Comparison of ENCODE assay signal across 27 cellular contexts in genomic region chr21:15080504-15080903, GRCh38. TPM values are rescaled to one million over a fixed set of nuclear protein-coding genes. Genes with fewer than 3 reads are reported as not detected.
A peak's percentile ranks its signal among the peaks of the same experiment; 100 is the strongest.
DNase-seq lines count a peak whose midpoint lies in the region; ATAC-seq and TF ChIP-seq lines count a peak whose summit lies in the region.
"Had no signal": no experiment of that assay in that cellular context is flagged by ENCODE, and none has a peak within 500 bp of the region (broad histone marks: within the 10 kb centered on the region; RNA-seq: fewer than 3 reads in every experiment).

No MANE protein-coding gene starts in this region.

- no peak for ATAC-seq in HG02938 (IDR thresholded peaks at IDR 0.05; ENCODE audit: unreplicated experiment)
- ATAC-seq: GM23338, left cardiac atrium had no signal

- CTCF ChIA-PET in HEK293 (lab: Yijun Ruan, JAX): no interaction called here

- no peaks in the 10 kb centered on the region for H3K27me3 ChIP-seq in SJCRH30
- H3K27me3 ChIP-seq: brain microvascular endothelial cell, esophagus squamous epithelium, ovary, upper lobe of left lung had no signal

- TF ChIP-seq CTCF in HEK293 (tag by site-specific recombination; IDR thresholded peaks at IDR 0.05): no peak

- POLR2A ChIA-PET in HEK293 (lab: Yijun Ruan, JAX): interaction anchor here (1.3 kb wide), 1 partner anchor 15 kb away, joined by 9 read pairs; the partner anchor contains the start of gene NRIP1

- H3K4me3 ChIP-seq in HEK293 (ENCODE audit: low read depth, low read length) (no peak overlapping the region), SJCRH30 (no peak overlapping the region)
- H3K4me3 ChIP-seq: esophagus squamous epithelium, GM23338, ovary, upper lobe of left lung had no signal

- DNase-seq in NCI-H2196 (lab: John Stamatoyannopoulos, UW; ENCODE audit: unreplicated experiment) (peak; percentile 65), SJCRH30 (peak; percentile 43 to 80), myocyte (ENCODE audit: low read depth) (peak; percentile 33), anterior cingulate cortex (lab: John Stamatoyannopoulos, UW) (no peak), NCI-H345 (lab: John Stamatoyannopoulos, UW) (no peak)
- DNase-seq: activated CD4-positive, alpha-beta memory T cell treated with anti-CD3 and anti-CD28 coated beads for 36 hours; activated CD4-positive, CD25-positive, alpha-beta regulatory T cell treated with anti-CD3 and anti-CD28 coated beads, Interleukin-2, amount 50 U/mL, for 72 hours; activated CD8-positive, alpha-beta memory T cell treated with anti-CD3 and anti-CD28 coated beads, Interleukin-2, amount 50 U/mL, for 48 hours; activated naive CD4-positive, alpha-beta T cell treated with anti-CD3 and anti-CD28 coated beads, Interleukin-2, amount 50 U/mL, for 16 hours; brain microvascular endothelial cell; C1 segment of cervical spinal cord; cerebellar nuclear complex; COR-L47; dermis blood vessel endothelial cell; esophagus squamous epithelium; foreskin melanocyte; IMR-90; left cardiac atrium; MV-4-11; NCI-H1694; NCI-H2227 treated with DMSO at 0.1 percent for 48 hours; ovary; stimulated activated naive CD4-positive, alpha-beta T cell; upper lobe of left lung had no signal

- H3K36me3 ChIP-seq in HEK293 (ENCODE audit: control insufficient read depth in 2 of 2, insufficient read depth in 1 of 2, low read length in 2 of 2) (no peaks in the 10 kb centered on the region), SJCRH30 (no peaks in the 10 kb centered on the region)
- H3K36me3 ChIP-seq: brain microvascular endothelial cell, esophagus squamous epithelium, ovary, upper lobe of left lung had no signal

- no peak overlapping the region for H3K27ac ChIP-seq in HEK293 (ENCODE audit: extremely low read depth, low read depth, low read length)
- peak overlapping the region; percentile 38 for H3K27ac ChIP-seq in SJCRH30
- H3K27ac ChIP-seq: brain microvascular endothelial cell, esophagus squamous epithelium, ovary, upper lobe of left lung had no signal

- no peaks in the 10 kb centered on the region for H3K9me3 ChIP-seq in HEK293 (ENCODE audit: control insufficient read depth, insufficient read depth, low read depth, low read length)
- H3K9me3 ChIP-seq in SJCRH30 (replicated peaks): no peaks in the 10 kb centered on the region
- H3K9me3 ChIP-seq: esophagus squamous epithelium, ovary, upper lobe of left lung had no signal

- H3K4me1 ChIP-seq in HEK293 (ENCODE audit: control insufficient read depth, insufficient read depth, low read length) (peaks cover 8% of the 10 kb centered on the region), SJCRH30 (peaks cover 34% of the 10 kb centered on the region)
- H3K4me1 ChIP-seq: esophagus squamous epithelium, upper lobe of left lung had no signal

TF ChIP-seq in HEK293, 187 proteins besides CTCF, POLR2A, EP300 and RAD21:
- no peak for TF ChIP-seq HOXD13 (CRISPR knock-in tag; IDR thresholded peaks at IDR 0.05; ENCODE audit: borderline replicate concordance)
- peak; percentile 24; the same call in 1 of the 2 replicates for TF ChIP-seq SP3 (tag by site-specific recombination; IDR thresholded peaks at IDR 0.05)
- 0 out of 2 replicates have a peak, but pooled peaks have one; percentile 17 for TF ChIP-seq ZNF629 (tag by site-specific recombination; IDR thresholded peaks at IDR 0.05)
- TF ChIP-seq SP7 (tag by site-specific recombination; IDR thresholded peaks at IDR 0.05): peak; percentile 76
- peak; percentile 65 for TF ChIP-seq ZBTB21 (tag by site-specific recombination; IDR thresholded peaks at IDR 0.05)
- peak; percentile 54; the same call in 1 of the 2 replicates for TF ChIP-seq TRIM28 (IDR thresholded peaks at IDR 0.05; ENCODE audit: borderline replicate concordance, low read length)
- peak; percentile 19; the same call in 1 of the 2 replicates for TF ChIP-seq FEZF1 (tag by site-specific recombination; IDR thresholded peaks at IDR 0.05)
- no peak for TF ChIP-seq ZNF560 (tag by site-specific recombination; IDR thresholded peaks at IDR 0.05; ENCODE audit: borderline replicate concordance)
- TF ChIP-seq ZNF140 (tag by site-specific recombination; IDR thresholded peaks at IDR 0.05): no peak
- TF ChIP-seq ZNF362 (tag by site-specific recombination; IDR thresholded peaks at IDR 0.05): 0 out of 2 replicates have a peak, but pooled peaks have one; percentile 33
- no peak for TF ChIP-seq ZNF654 (tag by site-specific recombination; IDR thresholded peaks at IDR 0.05; ENCODE audit: low read depth)
- TF ChIP-seq ZNF610 (tag by site-specific recombination; IDR thresholded peaks at IDR 0.05; ENCODE audit: borderline replicate concordance): no peak
- TF ChIP-seq ZFP37 (tag by site-specific recombination; IDR thresholded peaks at IDR 0.05): no peak
- TF ChIP-seq OSR2 (tag by site-specific recombination; IDR thresholded peaks at IDR 0.05): 0 out of 2 replicates have a peak, but pooled peaks have one; percentile 32
- no peak for TF ChIP-seq ZNF266 (tag by site-specific recombination; IDR thresholded peaks at IDR 0.05; ENCODE audit: low read depth)
- peak; percentile 33; the same call in 1 of the 2 replicates for TF ChIP-seq KLF8 (tag by site-specific recombination; IDR thresholded peaks at IDR 0.05)
- TF ChIP-seq, protein P1, sequence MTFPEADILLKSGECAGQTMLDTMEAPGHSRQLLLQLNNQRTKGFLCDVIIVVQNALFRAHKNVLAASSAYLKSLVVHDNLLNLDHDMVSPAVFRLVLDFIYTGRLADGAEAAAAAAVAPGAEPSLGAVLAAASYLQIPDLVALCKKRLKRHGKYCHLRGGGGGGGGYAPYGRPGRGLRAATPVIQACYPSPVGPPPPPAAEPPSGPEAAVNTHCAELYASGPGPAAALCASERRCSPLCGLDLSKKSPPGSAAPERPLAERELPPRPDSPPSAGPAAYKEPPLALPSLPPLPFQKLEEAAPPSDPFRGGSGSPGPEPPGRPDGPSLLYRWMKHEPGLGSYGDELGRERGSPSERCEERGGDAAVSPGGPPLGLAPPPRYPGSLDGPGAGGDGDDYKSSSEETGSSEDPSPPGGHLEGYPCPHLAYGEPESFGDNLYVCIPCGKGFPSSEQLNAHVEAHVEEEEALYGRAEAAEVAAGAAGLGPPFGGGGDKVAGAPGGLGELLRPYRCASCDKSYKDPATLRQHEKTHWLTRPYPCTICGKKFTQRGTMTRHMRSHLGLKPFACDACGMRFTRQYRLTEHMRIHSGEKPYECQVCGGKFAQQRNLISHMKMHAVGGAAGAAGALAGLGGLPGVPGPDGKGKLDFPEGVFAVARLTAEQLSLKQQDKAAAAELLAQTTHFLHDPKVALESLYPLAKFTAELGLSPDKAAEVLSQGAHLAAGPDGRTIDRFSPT (tag by site-specific recombination; IDR thresholded peaks at IDR 0.05): 0 out of 2 replicates have a peak, but pooled peaks have one; percentile 35
- no peak for TF ChIP-seq ZXDB (tag by site-specific recombination; IDR thresholded peaks at IDR 0.05)
- peak; percentile 61 for TF ChIP-seq ZNF366 (tag by site-specific recombination; conservative IDR thresholded peaks at IDR 0.05)
- TF ChIP-seq, protein P2, sequence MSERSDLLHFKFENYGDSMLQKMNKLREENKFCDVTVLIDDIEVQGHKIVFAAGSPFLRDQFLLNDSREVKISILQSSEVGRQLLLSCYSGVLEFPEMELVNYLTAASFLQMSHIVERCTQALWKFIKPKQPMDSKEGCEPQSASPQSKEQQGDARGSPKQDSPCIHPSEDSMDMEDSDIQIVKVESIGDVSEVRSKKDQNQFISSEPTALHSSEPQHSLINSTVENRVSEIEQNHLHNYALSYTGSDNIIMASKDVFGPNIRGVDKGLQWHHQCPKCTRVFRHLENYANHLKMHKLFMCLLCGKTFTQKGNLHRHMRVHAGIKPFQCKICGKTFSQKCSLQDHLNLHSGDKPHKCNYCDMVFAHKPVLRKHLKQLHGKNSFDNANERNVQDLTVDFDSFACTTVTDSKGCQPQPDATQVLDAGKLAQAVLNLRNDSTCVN (tag by site-specific recombination; optimal IDR thresholded peaks at IDR 0.05): no peak
- 0 out of 2 replicates have a peak, but pooled peaks have one; percentile 37 for TF ChIP-seq ZNF692 (tag by site-specific recombination; IDR thresholded peaks at IDR 0.05)
- TF ChIP-seq ZNF510 (tag by site-specific recombination; IDR thresholded peaks at IDR 0.05; ENCODE audit: insufficient replicate concordance): no peak
- no peak for TF ChIP-seq KLF1 (tag by site-specific recombination; IDR thresholded peaks at IDR 0.05)

RNA-seq across cellular contexts. Expression of gene NRIP1, which starts 15.7 kb away (rescaled TPM):
- total RNA-seq in SJCRH30 (2014; rRNA removed; shearing (Covaris generic)): 69.4 and 76.0 TPM in 2 replicates
- 29.0 and 37.3 TPM in 2 replicates for total RNA-seq in myocyte
- 4.5 TPM for polyA plus RNA-seq in myocyte (2012)

Comparison
In these comparisons a context has a peak if more than half of its experiments do, and no peak if none do; other contexts are left out.
1. DNase-seq: peak in NCI-H2196 (single experiment), SJCRH30 (2 of 2) and myocyte (single experiment); none in anterior cingulate cortex (0 of 58) and NCI-H345 (single experiment).